Comparison of ENCODE assay signal across 1 cellular context in the genomic region with DNA sequence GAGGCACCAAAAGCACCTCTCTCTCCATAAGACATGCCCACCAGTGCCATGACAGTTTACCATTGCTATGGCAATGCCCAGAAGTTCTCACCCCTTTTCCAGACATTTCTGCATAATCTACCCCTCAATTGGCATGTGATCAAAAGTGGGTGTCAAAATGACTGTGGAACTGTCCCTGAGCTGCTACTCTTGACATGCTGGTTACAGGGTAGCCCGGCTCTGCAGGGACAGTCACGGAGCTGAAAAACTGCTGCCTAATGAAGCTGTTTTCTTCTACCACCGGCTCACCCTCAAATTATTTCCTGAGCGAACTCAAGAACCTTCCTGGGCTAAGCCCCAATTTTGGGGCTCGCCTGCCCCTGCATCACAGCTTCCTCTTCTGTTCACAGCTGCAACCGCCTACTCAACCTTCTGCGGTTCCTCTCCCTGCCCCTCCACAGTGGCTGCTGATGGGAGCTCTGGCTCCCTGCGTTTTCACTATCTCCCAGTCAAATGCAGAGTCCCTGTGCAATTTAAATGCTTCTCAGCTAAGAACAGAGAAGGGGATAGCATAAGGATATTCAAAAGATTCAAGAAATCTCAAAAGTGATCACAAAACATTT.
TF ChIP-seq lines count a peak whose summit lies in the region.

No MANE protein-coding gene starts in this region.

TF ChIP-seq in WTC11, 78 proteins besides CTCF, POLR2A, EP300 and RAD21 (continued from another document):
- TF ChIP-seq, protein P1, sequence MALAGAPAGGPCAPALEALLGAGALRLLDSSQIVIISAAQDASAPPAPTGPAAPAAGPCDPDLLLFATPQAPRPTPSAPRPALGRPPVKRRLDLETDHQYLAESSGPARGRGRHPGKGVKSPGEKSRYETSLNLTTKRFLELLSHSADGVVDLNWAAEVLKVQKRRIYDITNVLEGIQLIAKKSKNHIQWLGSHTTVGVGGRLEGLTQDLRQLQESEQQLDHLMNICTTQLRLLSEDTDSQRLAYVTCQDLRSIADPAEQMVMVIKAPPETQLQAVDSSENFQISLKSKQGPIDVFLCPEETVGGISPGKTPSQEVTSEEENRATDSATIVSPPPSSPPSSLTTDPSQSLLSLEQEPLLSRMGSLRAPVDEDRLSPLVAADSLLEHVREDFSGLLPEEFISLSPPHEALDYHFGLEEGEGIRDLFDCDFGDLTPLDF (CRISPR knock-in tag; IDR thresholded peaks at IDR 0.05) = no peak
- TF ChIP-seq, protein P2, sequence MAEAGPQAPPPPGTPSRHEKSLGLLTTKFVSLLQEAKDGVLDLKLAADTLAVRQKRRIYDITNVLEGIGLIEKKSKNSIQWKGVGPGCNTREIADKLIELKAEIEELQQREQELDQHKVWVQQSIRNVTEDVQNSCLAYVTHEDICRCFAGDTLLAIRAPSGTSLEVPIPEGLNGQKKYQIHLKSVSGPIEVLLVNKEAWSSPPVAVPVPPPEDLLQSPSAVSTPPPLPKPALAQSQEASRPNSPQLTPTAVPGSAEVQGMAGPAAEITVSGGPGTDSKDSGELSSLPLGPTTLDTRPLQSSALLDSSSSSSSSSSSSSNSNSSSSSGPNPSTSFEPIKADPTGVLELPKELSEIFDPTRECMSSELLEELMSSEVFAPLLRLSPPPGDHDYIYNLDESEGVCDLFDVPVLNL (CRISPR knock-in tag; IDR thresholded peaks at IDR 0.05; ENCODE audit: borderline replicate concordance, low read depth) = no peak
